Comparison of ENCODE assay signal across 8 cellular contexts in genomic region chr15:91099616-91100560, GRCh38. TPM values are rescaled to one million over a fixed set of nuclear protein-coding genes. Genes with fewer than 3 reads are reported as not detected.
DNase-seq lines count a peak whose midpoint lies in the region; ATAC-seq and TF ChIP-seq lines count a peak whose summit lies in the region.

Gene SV2B, plus strand, starts transcription at chr15:91100257. Its CDS starts 126,007 bp downstream, at chr15:91226264.

- no peak for TF ChIP-seq CTCF in AG10803 (conservative IDR thresholded peaks at IDR 0.05; ENCODE audit: low read length)

- no peaks in the 10 kb centered on the region for H3K36me3 ChIP-seq in MG63
- no peaks in the 10 kb centered on the region for H3K36me3 ChIP-seq in duodenal mucosa (ENCODE audit: control insufficient read depth in 1 of 2, insufficient read depth in 2 of 2, low read length in 2 of 2)

- DNase-seq in AG10803 (ENCODE audit: low read depth) = peak; percentile 12
- peak; percentile 43 for DNase-seq in MG63
- DNase-seq in activated CD4-positive, alpha-beta T cell treated with anti-CD3 and anti-CD28 coated beads, Interleukin-2, amount 50 U/mL, for 1 hour = peak; percentile 24
- peak; percentile 26 for DNase-seq in medulla oblongata (ENCODE audit: extremely low spot score)
- DNase-seq in stimulated activated CD8-positive, alpha-beta memory T cell treated with anti-CD3 and anti-CD28 coated beads, Interleukin-2, amount 100 ng/mL, for 48 hours (ENCODE audit: low read depth in 2 of 2) = peak; percentile 27 to 48
- DNase-seq in NCI-H1048 (lab: John Stamatoyannopoulos, UW) = no peak

- peaks cover 74% of the 10 kb centered on the region for H3K27me3 ChIP-seq in MG63
- peaks cover 43 to 46% of the 10 kb centered on the region in 2 donors for H3K27me3 ChIP-seq in duodenal mucosa (ENCODE audit: control insufficient read depth in 1 of 2, insufficient read depth in 2 of 2, low read length in 2 of 2)

- peaks cover 12 to 16% of the 10 kb centered on the region in 2 donors for H3K4me1 ChIP-seq in duodenal mucosa (ENCODE audit: control insufficient read depth in 1 of 2, insufficient read depth in 2 of 2, low read length in 2 of 2)

- no peaks in the 10 kb centered on the region for H3K9me3 ChIP-seq in MG63
- no peaks in the 10 kb centered on the region for H3K9me3 ChIP-seq in duodenal mucosa (ENCODE audit: control insufficient read depth in 1 of 2, low read length in 2 of 2)

- H3K27ac ChIP-seq in duodenal mucosa (ENCODE audit: low read depth, low read length) = no peak within 1 kb of the TSS

- H3K4me3 ChIP-seq in AG10803 (ENCODE audit: low read length) (peak within 1 kb of the TSS; percentile 50), MG63 (peak within 1 kb of the TSS; percentile 36), duodenal mucosa (ENCODE audit: low read depth in 1 of 2, low read length in 2 of 2) (peak within 1 kb of the TSS; percentile 46 to 53)

- H3K9ac ChIP-seq in duodenal mucosa (ENCODE audit: low read depth in 1 of 2, low read length in 2 of 2) = no peak within 1 kb of the TSS

- ATAC-seq in GM19438 (IDR thresholded peaks at IDR 0.05; ENCODE audit: low read depth, unreplicated experiment) = peak; percentile 73

RNA-seq across cellular contexts. Expression of gene SV2B, which starts in this region (rescaled TPM):
- not detected in 2 replicates for total RNA-seq in MG63 (2014; rRNA removed; shearing (Covaris generic); ENCODE audit: low replicate concordance)

Comparison
In these comparisons a context has a peak if more than half of its experiments do, and no peak if none do; other contexts are left out.
1. Peak in DNase-seq and H3K4me3 ChIP-seq in MG63; RNA of the gene not detected or under 1 TPM.